16 cellular contexts compared by ENCODE assay signal in genomic region chr2:9654429-9655100, GRCh38. TPM values are rescaled to one million over a fixed set of nuclear protein-coding genes. Genes with fewer than 3 reads are reported as not detected.
DNase-seq lines count a peak whose midpoint lies in the region; ATAC-seq and TF ChIP-seq lines count a peak whose summit lies in the region.
"Had no signal": no experiment of that assay in that cellular context is flagged by ENCODE, and none has a peak within 500 bp of the region (broad histone marks: within the 10 kb centered on the region; RNA-seq: fewer than 3 reads in every experiment).

No MANE protein-coding gene starts in this region.

- peak overlapping the region in 7 of 8 donors; percentile 14 to 99 (median 74) for H3K27ac Mint-ChIP-seq in CD8-positive, alpha-beta memory T cell
- no peak overlapping the region for H3K27ac Mint-ChIP-seq in mesothelial cell of epicardium
- H3K27ac Mint-ChIP-seq: naive B cell had no signal

- no peaks in the 10 kb centered on the region for H3K36me3 ChIP-seq in CD8-positive, alpha-beta memory T cell (ENCODE audit: insufficient read depth, low read length)
- H3K36me3 ChIP-seq: left ventricle myocardium inferior had no signal

- H3K9me3 ChIP-seq in CD8-positive, alpha-beta memory T cell (ENCODE audit: low read length), result no peaks in the 10 kb centered on the region
- H3K9me3 ChIP-seq: left ventricle myocardium inferior, testis had no signal

- H3K4me3 ChIP-seq in CD8-positive, alpha-beta memory T cell (ENCODE audit: low read length), result no peak overlapping the region
- H3K4me3 ChIP-seq in epithelial cell of esophagus (ENCODE audit: low read length), result no peak overlapping the region
- H3K4me3 ChIP-seq: left ventricle myocardium inferior, testis had no signal

- POLR2A ChIA-PET in CD8-positive, alpha-beta memory T cell (lab: Charles Lee), result no interaction called here

- H3K27ac ChIP-seq in CD8-positive, alpha-beta memory T cell (ENCODE audit: low read depth, low read length), result no peak overlapping the region
- H3K27ac ChIP-seq: 22Rv1, left ventricle myocardium inferior, testis had no signal

- no peaks in the 10 kb centered on the region for H3K9me3 Mint-ChIP-seq in CD8-positive, alpha-beta memory T cell
- H3K9me3 Mint-ChIP-seq in mesothelial cell of epicardium, result no peaks in the 10 kb centered on the region
- H3K9me3 Mint-ChIP-seq: CD4-positive, alpha-beta memory T cell had no signal

- H3K36me3 Mint-ChIP-seq in CD8-positive, alpha-beta memory T cell, result no peaks in the 10 kb centered on the region
- H3K36me3 Mint-ChIP-seq in mesothelial cell of epicardium, result no peaks in the 10 kb centered on the region
- H3K36me3 Mint-ChIP-seq: naive B cell had no signal

- H3K4me1 Mint-ChIP-seq in CD8-positive, alpha-beta memory T cell, result peaks cover 39 to 55% (median 45%) of the 10 kb centered on the region in 3 donors
- H3K4me1 Mint-ChIP-seq in mesothelial cell of epicardium, result peaks cover 8% of the 10 kb centered on the region

- peak; percentile 44 for DNase-seq in DMS 273 (lab: John Stamatoyannopoulos, UW; ENCODE audit: unreplicated experiment)
- DNase-seq in DMS 273 treated with DMSO at 0.1 percent for 48 hours (lab: John Stamatoyannopoulos, UW), result no peak
- no peak for DNase-seq in CD8-positive, alpha-beta memory T cell
- peak; percentile 36 for DNase-seq in epithelial cell of esophagus (ENCODE audit: low read depth)
- DNase-seq in mesothelial cell of epicardium (ENCODE audit: low spot score in 2 of 2, unreplicated experiment in 2 of 2), result no peak
- DNase-seq: GDM1, left ventricle myocardium inferior, naive B cell, NCI-H1694 treated with DMSO at 0.1 percent for 48 hours, NCI-H524 treated with DMSO at 0.1 percent for 48 hours, testis had no signal

- TF ChIP-seq CTCF in epithelial cell of esophagus (IDR thresholded peaks at IDR 0.05; ENCODE audit: insufficient read depth, low read depth, low read length, missing control alignments) (no peak), mesothelial cell of epicardium (IDR thresholded peaks at IDR 0.05; ENCODE audit: unreplicated experiment) (no peak)

- ATAC-seq in SK-N-SH treated with all-trans-retinoic acid at 6 μM for 48 hours (peak; percentile 26), GM18498 (IDR thresholded peaks at IDR 0.05; ENCODE audit: unreplicated experiment) (no peak), GM18870 (IDR thresholded peaks at IDR 0.05; ENCODE audit: unreplicated experiment) (no peak)

- peaks cover 19% of the 10 kb centered on the region for H3K4me1 ChIP-seq in CD8-positive, alpha-beta memory T cell (ENCODE audit: insufficient read depth, low read length)
- H3K4me1 ChIP-seq: left ventricle myocardium inferior had no signal

- no peaks in the 10 kb centered on the region for H3K27me3 ChIP-seq in CD8-positive, alpha-beta memory T cell (ENCODE audit: insufficient read depth, low read length, poor library complexity, severe bottlenecking)
- H3K27me3 ChIP-seq: testis had no signal

- H3K4me3 Mint-ChIP-seq in CD8-positive, alpha-beta memory T cell, result peak overlapping the region in 1 of 7 donors; percentile 23
- no peak overlapping the region for H3K4me3 Mint-ChIP-seq in mesothelial cell of epicardium
- H3K4me3 Mint-ChIP-seq: naive B cell had no signal

- CTCF ChIA-PET in CD8-positive, alpha-beta memory T cell (lab: Charles Lee), result interaction anchor here (1.3 kb wide), 1 partner anchor 116 kb away, joined by 3 read pairs; no protein-coding TSS in a partner anchor

- H3K27me3 Mint-ChIP-seq in CD8-positive, alpha-beta memory T cell, result no peaks in the 10 kb centered on the region
- H3K27me3 Mint-ChIP-seq in mesothelial cell of epicardium (ENCODE audit: low read depth), result peaks cover 3% of the 10 kb centered on the region
- H3K27me3 Mint-ChIP-seq: CD4-positive, alpha-beta memory T cell had no signal

TF ChIP-seq in SK-N-SH treated with all-trans-retinoic acid at 6 μM for 48 hours, 23 proteins besides CTCF, POLR2A, EP300 and RAD21:
- TF ChIP-seq ZFP3 (CRISPR knock-in tag; IDR thresholded peaks at IDR 0.05) (no peak), ZNF8 (CRISPR knock-in tag; IDR thresholded peaks at IDR 0.05) (no peak), ZFP30 (CRISPR knock-in tag; IDR thresholded peaks at IDR 0.05) (no peak), TOX (CRISPR knock-in tag; IDR thresholded peaks at IDR 0.05; ENCODE audit: borderline replicate concordance) (no peak), CSDC2 (CRISPR knock-in tag; IDR thresholded peaks at IDR 0.05) (no peak), PATZ1 (CRISPR knock-in tag; IDR thresholded peaks at IDR 0.05; ENCODE audit: borderline replicate concordance) (no peak), ZC3H10 (CRISPR knock-in tag; IDR thresholded peaks at IDR 0.05) (no peak), ARNTL (CRISPR knock-in tag; IDR thresholded peaks at IDR 0.05; ENCODE audit: borderline replicate concordance, low read depth) (no peak), SNAI2 (CRISPR knock-in tag; IDR thresholded peaks at IDR 0.05) (no peak), GLIS3 (CRISPR knock-in tag; IDR thresholded peaks at IDR 0.05) (no peak), ISL1 (CRISPR knock-in tag; IDR thresholded peaks at IDR 0.05) (no peak), TCF4 (CRISPR knock-in tag; IDR thresholded peaks at IDR 0.05; ENCODE audit: borderline replicate concordance) (no peak), PPARA (CRISPR knock-in tag; IDR thresholded peaks at IDR 0.05; ENCODE audit: borderline replicate concordance) (no peak), ZNF70 (CRISPR knock-in tag; IDR thresholded peaks at IDR 0.05) (no peak), BACH2 (CRISPR knock-in tag; IDR thresholded peaks at IDR 0.05; ENCODE audit: borderline replicate concordance) (no peak)
- TF ChIP-seq, protein P1, sequence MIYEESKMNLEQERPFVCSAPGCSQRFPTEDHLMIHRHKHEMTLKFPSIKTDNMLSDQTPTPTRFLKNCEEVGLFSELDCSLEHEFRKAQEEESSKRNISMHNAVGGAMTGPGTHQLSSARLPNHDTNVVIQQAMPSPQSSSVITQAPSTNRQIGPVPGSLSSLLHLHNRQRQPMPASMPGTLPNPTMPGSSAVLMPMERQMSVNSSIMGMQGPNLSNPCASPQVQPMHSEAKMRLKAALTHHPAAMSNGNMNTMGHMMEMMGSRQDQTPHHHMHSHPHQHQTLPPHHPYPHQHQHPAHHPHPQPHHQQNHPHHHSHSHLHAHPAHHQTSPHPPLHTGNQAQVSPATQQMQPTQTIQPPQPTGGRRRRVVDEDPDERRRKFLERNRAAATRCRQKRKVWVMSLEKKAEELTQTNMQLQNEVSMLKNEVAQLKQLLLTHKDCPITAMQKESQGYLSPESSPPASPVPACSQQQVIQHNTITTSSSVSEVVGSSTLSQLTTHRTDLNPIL (CRISPR knock-in tag; IDR thresholded peaks at IDR 0.05; ENCODE audit: low read depth), result no peak
- TF ChIP-seq, protein P2, sequence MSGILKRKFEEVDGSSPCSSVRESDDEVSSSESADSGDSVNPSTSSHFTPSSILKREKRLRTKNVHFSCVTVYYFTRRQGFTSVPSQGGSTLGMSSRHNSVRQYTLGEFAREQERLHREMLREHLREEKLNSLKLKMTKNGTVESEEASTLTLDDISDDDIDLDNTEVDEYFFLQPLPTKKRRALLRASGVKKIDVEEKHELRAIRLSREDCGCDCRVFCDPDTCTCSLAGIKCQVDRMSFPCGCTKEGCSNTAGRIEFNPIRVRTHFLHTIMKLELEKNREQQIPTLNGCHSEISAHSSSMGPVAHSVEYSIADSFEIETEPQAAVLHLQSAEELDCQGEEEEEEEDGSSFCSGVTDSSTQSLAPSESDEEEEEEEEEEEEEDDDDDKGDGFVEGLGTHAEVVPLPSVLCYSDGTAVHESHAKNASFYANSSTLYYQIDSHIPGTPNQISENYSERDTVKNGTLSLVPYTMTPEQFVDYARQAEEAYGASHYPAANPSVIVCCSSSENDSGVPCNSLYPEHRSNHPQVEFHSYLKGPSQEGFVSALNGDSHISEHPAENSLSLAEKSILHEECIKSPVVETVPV (CRISPR knock-in tag; IDR thresholded peaks at IDR 0.05), result no peak
- TF ChIP-seq, protein P3, sequence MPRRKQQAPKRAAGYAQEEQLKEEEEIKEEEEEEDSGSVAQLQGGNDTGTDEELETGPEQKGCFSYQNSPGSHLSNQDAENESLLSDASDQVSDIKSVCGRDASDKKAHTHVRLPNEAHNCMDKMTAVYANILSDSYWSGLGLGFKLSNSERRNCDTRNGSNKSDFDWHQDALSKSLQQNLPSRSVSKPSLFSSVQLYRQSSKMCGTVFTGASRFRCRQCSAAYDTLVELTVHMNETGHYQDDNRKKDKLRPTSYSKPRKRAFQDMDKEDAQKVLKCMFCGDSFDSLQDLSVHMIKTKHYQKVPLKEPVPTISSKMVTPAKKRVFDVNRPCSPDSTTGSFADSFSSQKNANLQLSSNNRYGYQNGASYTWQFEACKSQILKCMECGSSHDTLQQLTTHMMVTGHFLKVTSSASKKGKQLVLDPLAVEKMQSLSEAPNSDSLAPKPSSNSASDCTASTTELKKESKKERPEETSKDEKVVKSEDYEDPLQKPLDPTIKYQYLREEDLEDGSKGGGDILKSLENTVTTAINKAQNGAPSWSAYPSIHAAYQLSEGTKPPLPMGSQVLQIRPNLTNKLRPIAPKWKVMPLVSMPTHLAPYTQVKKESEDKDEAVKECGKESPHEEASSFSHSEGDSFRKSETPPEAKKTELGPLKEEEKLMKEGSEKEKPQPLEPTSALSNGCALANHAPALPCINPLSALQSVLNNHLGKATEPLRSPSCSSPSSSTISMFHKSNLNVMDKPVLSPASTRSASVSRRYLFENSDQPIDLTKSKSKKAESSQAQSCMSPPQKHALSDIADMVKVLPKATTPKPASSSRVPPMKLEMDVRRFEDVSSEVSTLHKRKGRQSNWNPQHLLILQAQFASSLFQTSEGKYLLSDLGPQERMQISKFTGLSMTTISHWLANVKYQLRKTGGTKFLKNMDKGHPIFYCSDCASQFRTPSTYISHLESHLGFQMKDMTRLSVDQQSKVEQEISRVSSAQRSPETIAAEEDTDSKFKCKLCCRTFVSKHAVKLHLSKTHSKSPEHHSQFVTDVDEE (CRISPR knock-in tag; IDR thresholded peaks at IDR 0.05), result no peak

RNA-seq across cellular contexts. Expression of gene YWHAQ, which starts 23.8 kb away (rescaled TPM):
- 100 to 1,000 TPM; 560 to 565 TPM for total RNA-seq in CD8-positive, alpha-beta memory T cell
- 358 TPM for polyA plus RNA-seq in CD8-positive, alpha-beta memory T cell
- 240 to 248 TPM (median 248 TPM) in 3 replicates for total RNA-seq in mesothelial cell of epicardium

Comparison
In these comparisons a context has a peak if more than half of its experiments do, and no peak if none do; other contexts are left out.
1. DNase-seq: peak in DMS 273 (single experiment) and epithelial cell of esophagus (single experiment); none in DMS 273 treated with DMSO at 0.1 percent for 48 hours (single experiment), CD8-positive, alpha-beta memory T cell (0 of 5) and mesothelial cell of epicardium (0 of 2).